7 cellular contexts compared by ENCODE assay signal in genomic region chr12:55112378-55112777, GRCh38.
"Had no signal": no experiment of that assay in that cellular context is flagged by ENCODE, and none has a peak within 500 bp of the region (broad histone marks: within the 10 kb centered on the region; RNA-seq: fewer than 3 reads in every experiment).

No MANE protein-coding gene starts in this region.

- H3K4me3 ChIP-seq: GM23248, K562 had no signal

- H3K27ac ChIP-seq: GM23248 had no signal

- H3K9ac ChIP-seq: GM23248 had no signal

- DNase-seq: GM23248, GOT3, H9, HFFc6, IMR-90, KG1 had no signal
